In the genomic region with DNA sequence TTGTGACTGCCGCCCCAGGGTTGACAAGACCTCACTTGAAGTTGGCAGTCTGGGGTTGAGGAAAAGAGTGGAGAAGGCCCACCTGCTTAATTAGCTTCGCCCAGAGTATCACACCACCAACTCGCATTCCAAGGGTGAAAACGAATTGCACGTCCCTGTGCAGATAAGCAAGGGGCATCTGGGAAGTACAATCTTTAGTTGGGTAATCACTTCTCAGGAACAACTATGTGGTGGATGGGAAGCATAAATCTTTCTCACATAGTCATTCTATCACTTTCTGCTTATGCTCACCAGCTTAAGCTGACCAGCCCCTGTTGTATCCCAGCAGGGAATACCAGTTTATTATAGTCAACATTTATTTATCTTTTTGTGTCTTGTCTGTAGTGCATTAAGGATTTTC, we compare ENCODE assay signal across 25 cellular contexts. TPM values are rescaled to one million over a fixed set of nuclear protein-coding genes. Genes with fewer than 3 reads are reported as not detected.
DNase-seq lines count a peak whose midpoint lies in the region; ATAC-seq, FAIRE-seq and TF ChIP-seq lines count a peak whose summit lies in the region.
"Had no signal": no experiment of that assay in that cellular context is flagged by ENCODE, and none has a peak within 500 bp of the region (broad histone marks: within the 10 kb centered on the region; RNA-seq: fewer than 3 reads in every experiment).

No MANE protein-coding gene starts in this region.

- peak; percentile 41 for FAIRE-seq in GM12891 (lab: Jason Lieb, UNC)
- FAIRE-seq: GM12878 had no signal

- no peak overlapping the region for H2AFZ ChIP-seq in DND-41 (ENCODE audit: low read depth, low read length)

- no peaks in the 10 kb centered on the region for H3K4me1 ChIP-seq in DND-41 (ENCODE audit: insufficient read depth, low read length)
- H3K4me1 ChIP-seq in mesendoderm (ENCODE audit: control insufficient read depth, low read depth, low read length) = no peaks in the 10 kb centered on the region
- H3K4me1 ChIP-seq in tibial artery = no peaks in the 10 kb centered on the region

- no CpG with 5 or more reads among the region's 5 CpGs for WGBS in mesendoderm (ENCODE audit: extremely low coverage, insufficient coverage, low lambda C conversion rate)

- no peak overlapping the region for H2BK5ac ChIP-seq in mesendoderm (ENCODE audit: low read length)

- H3K4me2 ChIP-seq in DND-41 (ENCODE audit: insufficient read depth, low read length) (no peak overlapping the region), mesendoderm (ENCODE audit: low read length) (no peak overlapping the region)

- no peak overlapping the region for H2BK120ac ChIP-seq in mesendoderm (ENCODE audit: low read depth, low read length)

- peaks cover 22% of the 10 kb centered on the region for H3K79me2 ChIP-seq in DND-41 (ENCODE audit: insufficient read depth, low read length)
- H3K79me2 ChIP-seq in mesendoderm (ENCODE audit: control insufficient read depth, insufficient read depth, low read length) = peaks cover 2% of the 10 kb centered on the region

- no peak overlapping the region for H4K5ac ChIP-seq in mesendoderm (ENCODE audit: low read length)

- H3K23ac ChIP-seq in mesendoderm (ENCODE audit: low read length) = no peak overlapping the region

- DNase-seq in DND-41 (no peak), GM12891 (ENCODE audit: insufficient read length, low spot score) (no peak), amniotic epithelial cell (ENCODE audit: low read depth) (peak; percentile 89), mesendoderm (peak; percentile 71), tibial artery (no peak), OCI-M2 (lab: John Stamatoyannopoulos, UW; ENCODE audit: unreplicated experiment) (no peak)
- no peak for DNase-seq in activated CD4-positive, alpha-beta T cell treated with anti-CD3 and anti-CD28 coated beads for 4 hours
- DNase-seq: C1 segment of cervical spinal cord; CD4-positive, alpha-beta memory T cell; COR-L47; EL; GDM1; GOT3; Karpas-422; NCI-H1105 treated with DMSO at 0.1 percent for 48 hours; NCI-H146; NCI-H1930; NCI-H2107; NCI-H524 treated with DMSO at 0.1 percent for 48 hours; NCI-H82; Right ventricle myocardium superior; RPMI8226 had no signal

- no peak overlapping the region for H3K4ac ChIP-seq in mesendoderm (ENCODE audit: low read depth, low read length)

- H3K27me3 ChIP-seq in DND-41 (ENCODE audit: insufficient read depth, low read length, poor library complexity) = no peaks in the 10 kb centered on the region
- H3K27me3 ChIP-seq in mesendoderm (ENCODE audit: insufficient read depth, low read length, poor library complexity) = no peaks in the 10 kb centered on the region
- no peaks in the 10 kb centered on the region for H3K27me3 ChIP-seq in tibial artery
- H3K27me3 ChIP-seq: SJSA1 had no signal

- no peak overlapping the region for H4K8ac ChIP-seq in mesendoderm (ENCODE audit: low read depth, low read length)

- no peak overlapping the region for H3K18ac ChIP-seq in mesendoderm (ENCODE audit: low read length)

- peaks cover 31% of the 10 kb centered on the region for H3K36me3 ChIP-seq in DND-41 (ENCODE audit: insufficient read depth, low read length)
- H3K36me3 ChIP-seq in mesendoderm (ENCODE audit: control insufficient read depth, insufficient read depth, low read length) = no peaks in the 10 kb centered on the region
- H3K36me3 ChIP-seq in tibial artery = peaks cover 9 to 18% (median 9%) of the 10 kb centered on the region in 3 donors

- 0 out of 3 replicates have a peak, but pooled peaks have one; percentile 13 for ATAC-seq in DND-41 (ENCODE audit: insufficient read depth, low read depth)
- ATAC-seq: GM12878, HCT116 had no signal

- H3K9ac ChIP-seq in DND-41 (ENCODE audit: low read depth, low read length) (no peak overlapping the region), mesendoderm (ENCODE audit: low read length) (no peak overlapping the region)

- H3K79me1 ChIP-seq in mesendoderm (ENCODE audit: low read length) = peaks cover 5% of the 10 kb centered on the region

- no peak overlapping the region for H2BK15ac ChIP-seq in mesendoderm (replicated peaks; ENCODE audit: low read depth)

- no peak overlapping the region for H2AK5ac ChIP-seq in mesendoderm (ENCODE audit: low read length)

- no peak overlapping the region for H3K56ac ChIP-seq in mesendoderm (ENCODE audit: low read length)

- TF ChIP-seq CTCF in DND-41 (IDR thresholded peaks at IDR 0.05; ENCODE audit: borderline replicate concordance, extremely low read depth, low read length, poor library complexity, severe bottlenecking) = no peak
- no peak for TF ChIP-seq CTCF in tibial artery (IDR thresholded peaks at IDR 0.05)

- 0 out of 2 replicates have a peak, but pooled peaks cover 8% of the 10 kb centered on the region for H4K20me1 ChIP-seq in DND-41 (ENCODE audit: insufficient read depth, low read length)

- TF ChIP-seq POLR2A in GM12891 (IDR thresholded peaks at IDR 0.05; ENCODE audit: low read depth, low read length) = no peak

- no peak overlapping the region for H3K27ac ChIP-seq in DND-41 (ENCODE audit: low read length)
- H3K27ac ChIP-seq in mesendoderm (ENCODE audit: low read depth, low read length) = no peak overlapping the region
- H3K27ac ChIP-seq in tibial artery = no peak overlapping the region
- H3K27ac ChIP-seq: SJSA1 had no signal

- H3K4me3 ChIP-seq in DND-41 (ENCODE audit: low read depth in 1 of 2, low read length in 2 of 2) = no peak overlapping the region
- no peak overlapping the region for H3K4me3 ChIP-seq in mesendoderm (ENCODE audit: low read length)
- H3K4me3 ChIP-seq in tibial artery = no peak overlapping the region
- H3K4me3 ChIP-seq: GM12878, SJSA1 had no signal

- intact Hi-C loops in tibial artery (cut with DNase I; ENCODE audit: low total_unique reads) = no loop called here

- no peaks in the 10 kb centered on the region for H3K9me3 ChIP-seq in DND-41 (ENCODE audit: insufficient read depth, low read length, severe bottlenecking)
- no peaks in the 10 kb centered on the region for H3K9me3 ChIP-seq in tibial artery
- H3K9me3 ChIP-seq: SJSA1 had no signal

TF ChIP-seq in GM12891, 5 proteins besides CTCF, POLR2A, EP300 and RAD21:
- TF ChIP-seq POLR2AphosphoS5 (IDR thresholded peaks at IDR 0.05; ENCODE audit: low read depth, low read length) (no peak), TAF1 (IDR thresholded peaks at IDR 0.05; ENCODE audit: low read depth, low read length) (no peak), SPI1 (IDR thresholded peaks at IDR 0.05; ENCODE audit: low read depth, low read length) (no peak), POU2F2 (IDR thresholded peaks at IDR 0.05; ENCODE audit: low read depth, low read length) (no peak), PAX5 (IDR thresholded peaks at IDR 0.05; ENCODE audit: insufficient read depth, low read length, severe bottlenecking) (no peak)

RNA-seq across cellular contexts. Expression of gene SPCS3, which starts 14.3 kb away (rescaled TPM):
- polyA plus RNA-seq in GM12891 (2012; ENCODE audit: low read depth, missing spikeins) = 33.3 TPM
- 71.5 TPM for polyA plus RNA-seq in mesendoderm (2013, experiment 1 of 2)
- 69.3 TPM for polyA plus RNA-seq in mesendoderm (2013, experiment 2 of 2)

Comparison
In these comparisons a context has a peak if more than half of its experiments do, and no peak if none do; other contexts are left out.
1. DNase-seq: peak in amniotic epithelial cell (single experiment) and mesendoderm (single experiment); none in DND-41 (single experiment), GM12891 (single experiment), tibial artery (0 of 2), activated CD4-positive, alpha-beta T cell treated with anti-CD3 and anti-CD28 coated beads for 4 hours (0 of 2) and OCI-M2 (single experiment).